Comparison of ENCODE assay signal across 19 cellular contexts in genomic region chr17:68061512-68062313, GRCh38. TPM values are rescaled to one million over a fixed set of nuclear protein-coding genes. Genes with fewer than 3 reads are reported as not detected.
DNase-seq lines count a peak whose midpoint lies in the region; ATAC-seq and TF ChIP-seq lines count a peak whose summit lies in the region.
"Had no signal": no experiment of that assay in that cellular context is flagged by ENCODE, and none has a peak within 500 bp of the region (broad histone marks: within the 10 kb centered on the region; RNA-seq: fewer than 3 reads in every experiment).

No MANE protein-coding gene starts in this region.

- no peak for TF ChIP-seq CTCF in spleen (IDR thresholded peaks at IDR 0.05 in 8 of 11, conservative IDR thresholded peaks at IDR 0.05 in 3 of 11)

- TF ChIP-seq POLR2A in spleen (IDR thresholded peaks at IDR 0.05) = no peak

- DNase-seq in NCI-H2196 (lab: John Stamatoyannopoulos, UW; ENCODE audit: unreplicated experiment) (peak; percentile 43), spleen (no peak), HK-2 (ENCODE audit: unreplicated experiment) (no peak), NCI-H345 treated with DMSO at 0.1 percent for 48 hours (lab: John Stamatoyannopoulos, UW; ENCODE audit: unreplicated experiment) (no peak)
- DNase-seq: activated B cell treated with CpG ODN at 0.5 μM for 24 hours; COR-L47; cortex of kidney; foreskin keratinocyte; H7; kidney; naive thymus-derived CD8-positive, alpha-beta T cell; NCI-H1092; NK-92 treated with Interleukin-12 subunit alpha and Interleukin-12 subunit beta, amount 100 ng/mL, for 24 hours; small intestine had no signal

- H3K4me3 ChIP-seq in skeletal muscle satellite cell (ENCODE audit: low read length) = no peak overlapping the region
- H3K4me3 ChIP-seq in spleen = no peak overlapping the region
- H3K4me3 ChIP-seq: thoracic aorta had no signal

- no peak overlapping the region for H3K27ac ChIP-seq in spleen
- H3K27ac ChIP-seq: foreskin keratinocyte, thoracic aorta had no signal

- H3K4me2 ChIP-seq in skeletal muscle satellite cell (ENCODE audit: low read length) = peak overlapping the region; percentile 37

- 57 to 71% (median 64%) methylated on average over 10 to 11 of the region's 11 CpGs for WGBS in spleen, 5 donors

- ATAC-seq in GM18867 (IDR thresholded peaks at IDR 0.05; ENCODE audit: unreplicated experiment) (peak; percentile 49), esophagus mucosa (peak; percentile 20), HG03196 (IDR thresholded peaks at IDR 0.05; ENCODE audit: unreplicated experiment) (no peak)
- ATAC-seq: foreskin keratinocyte; naive thymus-derived CD8-positive, alpha-beta T cell had no signal

- H3K36me3 ChIP-seq in skeletal muscle satellite cell (ENCODE audit: insufficient read depth, low read length) (no peaks in the 10 kb centered on the region), spleen (no peaks in the 10 kb centered on the region)
- H3K36me3 ChIP-seq: thoracic aorta had no signal

- H3K4me1 ChIP-seq in skeletal muscle satellite cell (ENCODE audit: control insufficient read depth, insufficient read depth, low read length) = peaks cover 13% of the 10 kb centered on the region
- peaks cover 0 to 7% (median 0%) of the 10 kb centered on the region in 6 donors for H3K4me1 ChIP-seq in spleen
- H3K4me1 ChIP-seq: foreskin keratinocyte had no signal

- H3K9me3 ChIP-seq in skeletal muscle satellite cell (replicated peaks; ENCODE audit: low read length) (no peaks in the 10 kb centered on the region), spleen (no peaks in the 10 kb centered on the region)
- H3K9me3 ChIP-seq: thoracic aorta had no signal

- no peaks in the 10 kb centered on the region for H3K27me3 ChIP-seq in skeletal muscle satellite cell (ENCODE audit: control insufficient read depth, insufficient read depth, low read length)
- H3K27me3 ChIP-seq in spleen (replicated peaks in 1 of 7) = no peaks in the 10 kb centered on the region
- H3K27me3 ChIP-seq: foreskin keratinocyte had no signal

- no peak overlapping the region for H3K9ac ChIP-seq in skeletal muscle satellite cell (ENCODE audit: low read depth, low read length)

- intact Hi-C loops in spleen (cut with DNase I; ENCODE audit: low total_unique reads) = no loop called here

RNA-seq across cellular contexts. Expression of gene KPNA2, which starts 26.2 kb away (rescaled TPM):
- 85.5 TPM for total RNA-seq in esophagus mucosa
- 111 and 169 TPM in 2 replicates for total RNA-seq in skeletal muscle satellite cell (2012; rRNA removed)
- total RNA-seq in spleen = 10 to 100 TPM; 22.1 to 49.2 (median 38.5) TPM
- polyA plus RNA-seq in spleen = 10 to 100 TPM; 12.4 to 32.5 (median 31.4) TPM
